ENCODE assay signal across 25 cellular contexts in the genomic region with DNA sequence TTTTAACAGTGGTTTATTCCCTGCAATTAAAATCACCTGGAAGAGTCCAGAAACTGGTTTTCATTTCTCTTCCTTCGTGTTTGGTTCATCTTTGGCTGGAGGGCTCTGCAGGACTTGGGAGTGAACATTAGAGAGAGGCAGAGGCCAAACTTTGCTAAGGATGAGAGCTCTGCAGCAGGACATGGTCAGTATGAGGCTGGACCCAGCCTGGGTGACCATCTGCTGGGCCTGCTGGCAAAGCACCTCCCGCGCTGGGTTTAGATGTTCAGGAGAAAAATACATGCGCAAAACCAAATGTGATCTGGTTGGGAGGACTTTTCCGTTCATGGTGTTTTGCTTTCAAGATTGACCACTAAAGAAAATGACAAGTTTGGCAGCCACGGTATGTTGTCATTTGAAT.
"Had no signal": no experiment of that assay in that cellular context is flagged by ENCODE, and none has a peak within 500 bp of the region (broad histone marks: within the 10 kb centered on the region; RNA-seq: fewer than 3 reads in every experiment).

No MANE protein-coding gene starts in this region.

- H3K27ac ChIP-seq: brain microvascular endothelial cell, cardiac muscle cell, KMS-11, RWPE1, SJCRH30 had no signal

- DNase-seq: activated CD4-positive, alpha-beta memory T cell treated with anti-CD3 and anti-CD28 coated beads for 36 hours; activated CD4-positive, alpha-beta T cell treated with anti-CD3 and anti-CD28 coated beads, Interleukin-2, amount 10 ng/mL, durations not matched to agents 7 days and 5 days; activated CD4-positive, CD25-positive, alpha-beta regulatory T cell; activated CD8-positive, alpha-beta memory T cell treated with anti-CD3 and anti-CD28 coated beads for 24 hours; activated effector memory CD4-positive, alpha-beta T cell treated with anti-CD3 and anti-CD28 coated beads, Interleukin-2, amount 50 U/mL, for 16 hours; activated naive CD4-positive, alpha-beta T cell treated with Interleukin-2 at 50 U/mL for 16 hours; activated naive CD8-positive, alpha-beta T cell treated with anti-CD3 and anti-CD28 coated beads, Interleukin-2, amount 50 U/mL, for 24 hours; activated T-cell treated with anti-CD3 and anti-CD28 coated beads, Interleukin-2, amount 50 U/mL, for 4 hours; amniotic stem cell; brain microvascular endothelial cell; MG63; NCI-H1092 treated with DMSO at 0.1 percent for 48 hours; NCI-H1417 treated with DMSO at 0.1 percent for 48 hours; NCI-H1694 treated with DMSO at 0.1 percent for 48 hours; NCI-H345; NCI-H510A; NCI-H526 treated with DMSO at 0.1 percent for 48 hours; NCI-H82; Right ventricle myocardium superior; SJCRH30 had no signal

- H3K27me3 ChIP-seq: brain microvascular endothelial cell, cardiac muscle cell, MG63 had no signal

- ATAC-seq: activated naive CD4-positive, alpha-beta T cell treated with anti-CD3 and anti-CD28 coated beads, Interleukin-2, amount 50 U/mL, for 72 hours; activated naive CD8-positive, alpha-beta T cell treated with anti-CD3 and anti-CD28 coated beads, Interleukin-2, amount 50 U/mL, for 24 hours; activated T-cell treated with anti-CD3 and anti-CD28 coated beads, Interleukin-2, amount 50 U/mL, for 4 hours; Panc1 had no signal
